14 cellular contexts compared by ENCODE assay signal in genomic region chr1:3459051-3459908, GRCh38. TPM values are rescaled to one million over a fixed set of nuclear protein-coding genes. Genes with fewer than 3 reads are reported as not detected.
DNase-seq lines count a peak whose midpoint lies in the region; ATAC-seq and TF ChIP-seq lines count a peak whose summit lies in the region.
"Had no signal": no experiment of that assay in that cellular context is flagged by ENCODE, and none has a peak within 500 bp of the region (broad histone marks: within the 10 kb centered on the region; RNA-seq: fewer than 3 reads in every experiment).

No MANE protein-coding gene starts in this region.

- H3K27me3 Mint-ChIP-seq in H9 (ENCODE audit: low read depth) (no peaks in the 10 kb centered on the region), mesothelial cell of epicardium (ENCODE audit: low read depth) (no peaks in the 10 kb centered on the region)
- H3K27me3 Mint-ChIP-seq in naive thymus-derived CD4-positive, alpha-beta T cell = peaks cover 0 to 9% (median 0%) of the 10 kb centered on the region in 5 donors
- H3K27me3 Mint-ChIP-seq: activated naive CD8-positive, alpha-beta T cell treated with anti-CD3 and anti-CD28 coated beads, Interleukin-2, amount 50 U/mL, for 24 hours; naive thymus-derived CD8-positive, alpha-beta T cell had no signal

- H3T11ph ChIP-seq in H9 (ENCODE audit: low read length) = no peak overlapping the region

- WGBS in H9 (ENCODE audit: extremely low coverage, insufficient read length, low lambda C conversion rate) = no CpG with 5 or more reads among the region's 24 CpGs
- 75 to 80% methylated on average over 24 of the region's 24 CpGs for WGBS in body of pancreas, 2 donors
- 82% methylated on average over 24 of the region's 24 CpGs for WGBS in smooth muscle cell (ENCODE audit: low lambda C conversion rate)

- H3K4ac ChIP-seq in H9 (ENCODE audit: low read depth, low read length) = no peak overlapping the region

- peaks cover 3% of the 10 kb centered on the region for H3K23me2 ChIP-seq in H9 (ENCODE audit: insufficient read length, low read depth, low read length, poor library complexity, severe bottlenecking)

- TF ChIP-seq POLR2A in body of pancreas (IDR thresholded peaks at IDR 0.05) = no peak

- peak overlapping the region; percentile 60 to 75 (median 71); a peak in 5 of 7 replicates for H3K27ac Mint-ChIP-seq in H9
- H3K27ac Mint-ChIP-seq in mesothelial cell of epicardium = peak overlapping the region; percentile 73
- no peak overlapping the region for H3K27ac Mint-ChIP-seq in naive thymus-derived CD4-positive, alpha-beta T cell
- H3K27ac Mint-ChIP-seq: activated CD4-positive, alpha-beta T cell treated with anti-CD3 and anti-CD28 coated beads, Interleukin-2, amount 10 ng/mL, durations not matched to agents 24 days and 14 days; activated naive CD8-positive, alpha-beta T cell treated with anti-CD3 and anti-CD28 coated beads, Interleukin-2, amount 50 U/mL, for 24 hours had no signal

- H3K27me3 ChIP-seq in H9 (ENCODE audit: insufficient read depth, low read length) = no peaks in the 10 kb centered on the region
- no peaks in the 10 kb centered on the region for H3K27me3 ChIP-seq in body of pancreas
- no peaks in the 10 kb centered on the region for H3K27me3 ChIP-seq in smooth muscle cell (ENCODE audit: low read depth)
- H3K27me3 ChIP-seq in naive thymus-derived CD4-positive, alpha-beta T cell (ENCODE audit: control insufficient read depth in 2 of 2, insufficient read depth in 2 of 2, low read length in 2 of 2) = no peaks in the 10 kb centered on the region

- no peak overlapping the region for H3K14ac ChIP-seq in H9 (ENCODE audit: insufficient read depth, low read length)

- no peak overlapping the region for H3K18ac ChIP-seq in H9 (ENCODE audit: insufficient read length, low read depth, low read length)

- TF ChIP-seq CTCF in H9 (conservative IDR thresholded peaks at IDR 0.05) (no peak), body of pancreas (IDR thresholded peaks at IDR 0.05) (no peak), mesothelial cell of epicardium (IDR thresholded peaks at IDR 0.05; ENCODE audit: unreplicated experiment) (no peak), smooth muscle cell (IDR thresholded peaks at IDR 0.05; ENCODE audit: borderline replicate concordance, insufficient read depth, poor library complexity, severe bottlenecking) (no peak)

- DNase-seq in H9 (no peak), body of pancreas (no peak), mesothelial cell of epicardium (ENCODE audit: low spot score in 2 of 2, unreplicated experiment in 2 of 2) (no peak), smooth muscle cell (lab: John Stamatoyannopoulos, UW; ENCODE audit: unreplicated experiment) (no peak), germinal center (ENCODE audit: low spot score) (no peak), NCI-H2171 (lab: John Stamatoyannopoulos, UW) (no peak)
- DNase-seq in activated naive CD4-positive, alpha-beta T cell treated with anti-CD3 and anti-CD28 coated beads, Interleukin-2, amount 50 U/mL, for 16 hours = no peak
- no peak for DNase-seq in naive thymus-derived CD4-positive, alpha-beta T cell
- DNase-seq: activated CD4-positive, alpha-beta T cell treated with anti-CD3 and anti-CD28 coated beads, Interleukin-2, amount 10 ng/mL, durations not matched to agents 24 days and 14 days; activated naive CD8-positive, alpha-beta T cell treated with anti-CD3 and anti-CD28 coated beads, Interleukin-2, amount 50 U/mL, for 24 hours; DMS79 treated with DMSO at 0.1 percent for 48 hours; NCI-H524 had no signal

- H3K23ac ChIP-seq in H9 (ENCODE audit: insufficient read length, low read depth, low read length) = no peak overlapping the region

- H3F3A ChIP-seq in smooth muscle cell (ENCODE audit: low read depth) = peaks cover 9% of the 10 kb centered on the region

- intact Hi-C loops in body of pancreas (cut with DNase I) = no loop called here
- intact Hi-C loops in naive thymus-derived CD4-positive, alpha-beta T cell (cut with micrococcal nuclease) = no loop called here

- no peak overlapping the region for H4K91ac ChIP-seq in H9 (ENCODE audit: insufficient read length, low read depth, low read length)

- H4K20me1 ChIP-seq in H9 (ENCODE audit: control insufficient read depth, insufficient read depth, insufficient read length) = no peaks in the 10 kb centered on the region
- H4K20me1 ChIP-seq in smooth muscle cell (ENCODE audit: low read depth) = no peaks in the 10 kb centered on the region

- no peak overlapping the region for H3K27ac ChIP-seq in H9 (ENCODE audit: insufficient read length, low read depth, low read length)
- peak overlapping the region in 3 of 4 donors; percentile 70 to 83 (median 74) for H3K27ac ChIP-seq in body of pancreas
- peak overlapping the region; percentile 75 for H3K27ac ChIP-seq in smooth muscle cell (ENCODE audit: low read depth)
- no peak overlapping the region for H3K27ac ChIP-seq in naive thymus-derived CD4-positive, alpha-beta T cell (ENCODE audit: low read depth, low read length)

- CTCF ChIA-PET in naive thymus-derived CD4-positive, alpha-beta T cell (lab: Charles Lee) = no interaction called here

- H3K4me1 ChIP-seq in H9 (ENCODE audit: insufficient read depth, low read length) (no peaks in the 10 kb centered on the region), body of pancreas (peaks cover 44% of the 10 kb centered on the region), smooth muscle cell (ENCODE audit: low read depth) (peaks cover 8% of the 10 kb centered on the region)
- no peaks in the 10 kb centered on the region for H3K4me1 ChIP-seq in naive thymus-derived CD4-positive, alpha-beta T cell (ENCODE audit: control insufficient read depth in 2 of 2, insufficient read depth in 2 of 2, low read length in 2 of 2)

- no peak overlapping the region for H2BK15ac ChIP-seq in H9 (ENCODE audit: low read depth, low read length)

- no peak overlapping the region for H3K4me3 ChIP-seq in body of pancreas
- H3K4me3 ChIP-seq in smooth muscle cell = no peak overlapping the region
- no peak overlapping the region for H3K4me3 ChIP-seq in naive thymus-derived CD4-positive, alpha-beta T cell (ENCODE audit: low read length)

- no peak overlapping the region for H4K5ac ChIP-seq in H9 (ENCODE audit: insufficient read length, low read depth, low read length)

- H3K9me3 ChIP-seq in H9 (ENCODE audit: control insufficient read depth, low read depth, low read length) (no peaks in the 10 kb centered on the region), body of pancreas (no peaks in the 10 kb centered on the region), smooth muscle cell (replicated peaks; ENCODE audit: low read depth) (no peaks in the 10 kb centered on the region)
- H3K9me3 ChIP-seq in naive thymus-derived CD4-positive, alpha-beta T cell (ENCODE audit: control insufficient read depth in 2 of 3, low read length in 3 of 3) = no peaks in the 10 kb centered on the region

- no peak overlapping the region for H3K9ac ChIP-seq in H9 (ENCODE audit: extremely low read depth, insufficient read length, low read length)
- no peak overlapping the region for H3K9ac ChIP-seq in smooth muscle cell (ENCODE audit: low read depth)

- H4K8ac ChIP-seq in H9 (replicated peaks; ENCODE audit: insufficient read length, low read depth, low read length) = no peak overlapping the region

- H3K4me1 Mint-ChIP-seq in H9 (peaks cover 18 to 36% of the 10 kb centered on the region in 2 experiments), mesothelial cell of epicardium (peaks cover 38% of the 10 kb centered on the region)
- H3K4me1 Mint-ChIP-seq in naive thymus-derived CD4-positive, alpha-beta T cell = peaks cover 0 to 5% (median 0%) of the 10 kb centered on the region in 7 donors
- H3K4me1 Mint-ChIP-seq: activated CD4-positive, alpha-beta T cell treated with anti-CD3 and anti-CD28 coated beads, Interleukin-2, amount 10 ng/mL, durations not matched to agents 24 days and 14 days; activated naive CD8-positive, alpha-beta T cell treated with anti-CD3 and anti-CD28 coated beads, Interleukin-2, amount 50 U/mL, for 24 hours had no signal

- H3K56ac ChIP-seq in H9 (ENCODE audit: insufficient read length, low read depth, low read length) = no peak overlapping the region

- H2AK5ac ChIP-seq in H9 (ENCODE audit: insufficient read length, low read length) = no peak overlapping the region

- H2BK20ac ChIP-seq in H9 (ENCODE audit: low read depth, low read length, poor library complexity, severe bottlenecking) = no peak overlapping the region

- H2BK5ac ChIP-seq in H9 (ENCODE audit: insufficient read length, low read length) = no peak overlapping the region

- H3K79me2 ChIP-seq in H9 (ENCODE audit: insufficient read depth, low read length) (no peaks in the 10 kb centered on the region; the same call in 1 of the 2 replicates), smooth muscle cell (ENCODE audit: low read depth) (no peaks in the 10 kb centered on the region)

- H3K36me3 ChIP-seq in body of pancreas (replicated peaks in 1 of 2; ENCODE audit: insufficient read depth in 1 of 2, low read depth in 2 of 2) (no peaks in the 10 kb centered on the region), smooth muscle cell (ENCODE audit: low read depth) (no peaks in the 10 kb centered on the region)
- H3K36me3 ChIP-seq in naive thymus-derived CD4-positive, alpha-beta T cell (ENCODE audit: control insufficient read depth in 2 of 3, insufficient read depth in 3 of 3, low read length in 3 of 3) = no peaks in the 10 kb centered on the region

- peaks cover 7% of the 10 kb centered on the region for H3K79me1 ChIP-seq in H9 (ENCODE audit: insufficient read depth, low read depth, low read length, poor library complexity, severe bottlenecking)

- ATAC-seq in body of pancreas = no peak
- no peak for ATAC-seq in naive thymus-derived CD4-positive, alpha-beta T cell
- ATAC-seq: activated naive CD8-positive, alpha-beta T cell treated with anti-CD3 and anti-CD28 coated beads, Interleukin-2, amount 50 U/mL, for 24 hours; naive thymus-derived CD8-positive, alpha-beta T cell had no signal

- H3K9me3 Mint-ChIP-seq in H9 = no peaks in the 10 kb centered on the region
- no peaks in the 10 kb centered on the region for H3K9me3 Mint-ChIP-seq in mesothelial cell of epicardium
- H3K9me3 Mint-ChIP-seq in naive thymus-derived CD4-positive, alpha-beta T cell = no peaks in the 10 kb centered on the region
- H3K9me3 Mint-ChIP-seq: activated CD4-positive, alpha-beta T cell treated with anti-CD3 and anti-CD28 coated beads, Interleukin-2, amount 10 ng/mL, durations not matched to agents 24 days and 14 days; activated naive CD8-positive, alpha-beta T cell treated with anti-CD3 and anti-CD28 coated beads, Interleukin-2, amount 50 U/mL, for 24 hours; naive thymus-derived CD8-positive, alpha-beta T cell had no signal

- H2BK12ac ChIP-seq in H9 (ENCODE audit: insufficient read length, low read depth, low read length) = no peak overlapping the region

- no peak overlapping the region for H3K4me2 ChIP-seq in H9 (ENCODE audit: insufficient read depth, insufficient read length, low read length)
- no peak overlapping the region for H3K4me2 ChIP-seq in smooth muscle cell

- H3K4me3 Mint-ChIP-seq in H9 (no peak overlapping the region), mesothelial cell of epicardium (no peak overlapping the region)
- no peak overlapping the region for H3K4me3 Mint-ChIP-seq in naive thymus-derived CD4-positive, alpha-beta T cell
- H3K4me3 Mint-ChIP-seq: activated CD4-positive, alpha-beta T cell treated with anti-CD3 and anti-CD28 coated beads, Interleukin-2, amount 10 ng/mL, durations not matched to agents 24 days and 14 days; activated naive CD8-positive, alpha-beta T cell treated with anti-CD3 and anti-CD28 coated beads, Interleukin-2, amount 50 U/mL, for 24 hours; naive thymus-derived CD8-positive, alpha-beta T cell had no signal

- H2AFZ ChIP-seq in H9 (ENCODE audit: low read length) (no peak overlapping the region), smooth muscle cell (ENCODE audit: low read depth) (no peak overlapping the region)

- H3K36me3 Mint-ChIP-seq in H9 (ENCODE audit: insufficient read depth in 1 of 3, low read depth in 3 of 3) (peaks cover 0 to 20% (median 18%) of the 10 kb centered on the region in 3 experiments; a peak in 4 of 7 replicates), mesothelial cell of epicardium (no peaks in the 10 kb centered on the region)
- no peaks in the 10 kb centered on the region for H3K36me3 Mint-ChIP-seq in naive thymus-derived CD4-positive, alpha-beta T cell
- H3K36me3 Mint-ChIP-seq: naive thymus-derived CD8-positive, alpha-beta T cell had no signal

- H2BK120ac ChIP-seq in H9 (ENCODE audit: low read depth, low read length, poor library complexity, severe bottlenecking) = no peak overlapping the region

- POLR2A ChIA-PET in naive thymus-derived CD4-positive, alpha-beta T cell (lab: Charles Lee) = no interaction called here

RNA-seq across cellular contexts. Expression of gene ARHGEF16, which starts 4.8 kb away (rescaled TPM):
- total RNA-seq in H9 (2021) (48.1 and 48.5 TPM in 2 replicates), body of pancreas (10 to 100 TPM; 17.1 to 22.1 TPM), mesothelial cell of epicardium (20.1 to 20.3 TPM (median 20.3 TPM) in 3 replicates), smooth muscle cell (5.0 and 6.9 TPM in 2 replicates)
- polyA plus RNA-seq in smooth muscle cell = 4.6 and 9.6 TPM in 2 replicates
- under 1 TPM in 1 of 5 experiments, not detected in 4; 0.16 TPM for total RNA-seq in naive thymus-derived CD4-positive, alpha-beta T cell
- not detected for polyA plus RNA-seq in naive thymus-derived CD4-positive, alpha-beta T cell
- total RNA-seq: activated CD4-positive, alpha-beta T cell treated with anti-CD3 and anti-CD28 coated beads, Interleukin-2, amount 10 ng/mL, durations not matched to agents 24 days and 14 days; naive thymus-derived CD8-positive, alpha-beta T cell; T-helper 1 cell treated with Interleukin-12 subunit alpha and Interleukin-12 subunit beta and Interleukin-4 antibody, amounts not matched to agents 30 ng/mL and 1 ng/mL, for 36 hours had no signal
- polyA plus RNA-seq: naive thymus-derived CD8-positive, alpha-beta T cell had no signal

Comparison
In these comparisons a context has a peak if more than half of its experiments do, and no peak if none do; other contexts are left out.
1. H3K27ac ChIP-seq: peak in body of pancreas (3 of 4) and smooth muscle cell (single experiment); none in H9 (single experiment) and naive thymus-derived CD4-positive, alpha-beta T cell (single experiment).
2. H3K27ac Mint-ChIP-seq: peak in H9 (3 of 3) and mesothelial cell of epicardium (single experiment); none in naive thymus-derived CD4-positive, alpha-beta T cell (0 of 9).